In genomic region chr17:17264430-17264829, GRCh38 we compare ENCODE assay signal across 18 cellular contexts.
"Had no signal": no experiment of that assay in that cellular context is flagged by ENCODE, and none has a peak within 500 bp of the region (broad histone marks: within the 10 kb centered on the region; RNA-seq: fewer than 3 reads in every experiment).

No MANE protein-coding gene starts in this region.

- H3K27me3 Mint-ChIP-seq: activated CD4-positive, alpha-beta T cell treated with anti-CD3 and anti-CD28 coated beads, Interleukin-2, amount 10 ng/mL, durations not matched to agents 24 days and 14 days; naive thymus-derived CD4-positive, alpha-beta T cell; stimulated activated naive CD8-positive, alpha-beta T cell treated with anti-CD3 and anti-CD28 coated beads, Interleukin-15, amount 100 ng/mL, for 72 hours had no signal

- H3K27ac Mint-ChIP-seq: activated CD4-positive, alpha-beta T cell treated with anti-CD3 and anti-CD28 coated beads, Interleukin-2, amount 10 ng/mL, durations not matched to agents 24 days and 14 days; activated CD8-positive, alpha-beta T cell treated with anti-CD3 and anti-CD28 coated beads, Interleukin-2, amount 10 ng/mL, durations not matched to agents 7 days and 5 days; activated naive CD4-positive, alpha-beta T cell treated with anti-CD3 and anti-CD28 coated beads for 36 hours; activated T-helper 1 cell treated with anti-CD3 and anti-CD28 coated beads, Interleukin-12 subunit alpha, Interleukin-12 subunit beta, Interleukin-2, Interleukin-4 antibody, amounts not matched to agents 30 ng/mL and 10 ng/mL and 1 ng/mL, durations not matched to agents 14 hours and 24 hours and 36 hours; endodermal cell had no signal

- ATAC-seq: activated CD8-positive, alpha-beta T cell treated with anti-CD3 and anti-CD28 coated beads, Interleukin-2, amount 10 ng/mL, durations not matched to agents 7 days and 5 days; heart left ventricle; left colon; mucosa of descending colon; naive thymus-derived CD4-positive, alpha-beta T cell; pancreas; stimulated activated naive CD8-positive, alpha-beta T cell treated with anti-CD3 and anti-CD28 coated beads, Interleukin-15, amount 100 ng/mL, for 72 hours had no signal

- H3K4me1 Mint-ChIP-seq: endodermal cell; stimulated activated naive CD8-positive, alpha-beta T cell treated with anti-CD3 and anti-CD28 coated beads, Interleukin-15, amount 100 ng/mL, for 72 hours had no signal

- DNase-seq: activated CD4-positive, alpha-beta T cell treated with anti-CD3 and anti-CD28 coated beads, Interleukin-2, amount 10 ng/mL, durations not matched to agents 24 days and 14 days; activated CD4-positive, CD25-positive, alpha-beta regulatory T cell; activated CD8-positive, alpha-beta memory T cell treated with anti-CD3 and anti-CD28 coated beads, Interleukin-2, amount 50 U/mL, for 48 hours; activated CD8-positive, alpha-beta T cell treated with anti-CD3 and anti-CD28 coated beads, Interleukin-2, amount 10 ng/mL, durations not matched to agents 7 days and 5 days; activated naive CD4-positive, alpha-beta T cell treated with anti-CD3 and anti-CD28 coated beads for 36 hours; dorsolateral prefrontal cortex; endodermal cell; heart left ventricle; left colon; mucosa of descending colon; naive thymus-derived CD4-positive, alpha-beta T cell; pancreas; sigmoid colon; spleen; stimulated activated naive CD8-positive, alpha-beta T cell treated with anti-CD3 and anti-CD28 coated beads, Interleukin-15, amount 100 ng/mL, for 72 hours; T-helper 2 cell had no signal

- H3K27ac ChIP-seq: heart left ventricle, pancreas, sigmoid colon, spleen, upper lobe of left lung had no signal

- H3K9me3 Mint-ChIP-seq: activated CD4-positive, alpha-beta T cell treated with anti-CD3 and anti-CD28 coated beads, Interleukin-2, amount 10 ng/mL, durations not matched to agents 24 days and 14 days; activated naive CD4-positive, alpha-beta T cell treated with anti-CD3 and anti-CD28 coated beads for 36 hours; activated T-helper 1 cell treated with anti-CD3 and anti-CD28 coated beads, Interleukin-12 subunit alpha, Interleukin-12 subunit beta, Interleukin-2, Interleukin-4 antibody, amounts not matched to agents 30 ng/mL and 10 ng/mL and 1 ng/mL, durations not matched to agents 14 hours and 24 hours and 36 hours; endodermal cell; naive thymus-derived CD4-positive, alpha-beta T cell; stimulated activated naive CD8-positive, alpha-beta T cell treated with anti-CD3 and anti-CD28 coated beads, Interleukin-15, amount 100 ng/mL, for 72 hours had no signal

- H3K4me3 Mint-ChIP-seq: activated CD4-positive, alpha-beta T cell treated with anti-CD3 and anti-CD28 coated beads, Interleukin-2, amount 10 ng/mL, durations not matched to agents 24 days and 14 days; activated CD8-positive, alpha-beta T cell treated with anti-CD3 and anti-CD28 coated beads, Interleukin-2, amount 10 ng/mL, durations not matched to agents 7 days and 5 days; activated naive CD4-positive, alpha-beta T cell treated with anti-CD3 and anti-CD28 coated beads for 36 hours; activated T-helper 1 cell treated with anti-CD3 and anti-CD28 coated beads, Interleukin-12 subunit alpha, Interleukin-12 subunit beta, Interleukin-2, Interleukin-4 antibody, amounts not matched to agents 30 ng/mL and 10 ng/mL and 1 ng/mL, durations not matched to agents 14 hours and 24 hours and 36 hours; endodermal cell; naive thymus-derived CD4-positive, alpha-beta T cell; stimulated activated naive CD8-positive, alpha-beta T cell treated with anti-CD3 and anti-CD28 coated beads, Interleukin-15, amount 100 ng/mL, for 72 hours had no signal
